Comparison of ENCODE assay signal across 23 cellular contexts in genomic region chr2:25833566-25833965, GRCh38. TPM values are rescaled to one million over a fixed set of nuclear protein-coding genes. Genes with fewer than 3 reads are reported as not detected.
DNase-seq lines count a peak whose midpoint lies in the region; ATAC-seq, FAIRE-seq and TF ChIP-seq lines count a peak whose summit lies in the region.
"Had no signal": no experiment of that assay in that cellular context is flagged by ENCODE, and none has a peak within 500 bp of the region (broad histone marks: within the 10 kb centered on the region; RNA-seq: fewer than 3 reads in every experiment).

No MANE protein-coding gene starts in this region.

- H3K4me3 ChIP-seq in HepG2 (replicated peaks in 1 of 3; ENCODE audit: insufficient read depth in 1 of 3, low read depth in 2 of 3, low read length in 3 of 3): no peak overlapping the region
- no peak overlapping the region for H3K4me3 ChIP-seq in right lobe of liver
- no peak overlapping the region for H3K4me3 ChIP-seq in small intestine (ENCODE audit: low read depth in 1 of 2, low read length in 2 of 2)
- H3K4me3 ChIP-seq: gastrocnemius medialis, GM23338, stomach, upper lobe of left lung had no signal

- TF ChIP-seq POLR2A in HepG2 (IDR thresholded peaks at IDR 0.05; ENCODE audit: insufficient read depth in 1 of 2, low read depth in 2 of 2, low read length in 2 of 2) (no peak), right lobe of liver (IDR thresholded peaks at IDR 0.05) (no peak), GM12891 (IDR thresholded peaks at IDR 0.05; ENCODE audit: low read depth, low read length) (no peak)

- TF ChIP-seq CTCF in HepG2 (CRISPR knock-in tag; IDR thresholded peaks at IDR 0.05) (no peak), right lobe of liver (IDR thresholded peaks at IDR 0.05) (no peak)

- peaks cover 8% of the 10 kb centered on the region for H4K20me1 ChIP-seq in HepG2 (ENCODE audit: insufficient read depth, low read length)

- peaks cover 39% of the 10 kb centered on the region for H3K4me1 ChIP-seq in HepG2 (ENCODE audit: insufficient read depth, low read length)
- H3K4me1 ChIP-seq in right lobe of liver: peaks cover 0 to 43% (median 6%) of the 10 kb centered on the region in 4 donors
- H3K4me1 ChIP-seq in small intestine (ENCODE audit: control insufficient read depth in 2 of 2, insufficient read depth in 1 of 2, low read depth in 1 of 2, low read length in 1 of 2): peaks cover 0 to 4% of the 10 kb centered on the region in 2 donors

- no peak for ATAC-seq in HepG2
- ATAC-seq in right lobe of liver: no peak
- ATAC-seq: gastrocnemius medialis, GM23338, left lobe of liver had no signal

- 98% methylated on average over 2 of the region's 2 CpGs for WGBS in HepG2 (ENCODE audit: low lambda C conversion rate)
- WGBS in right lobe of liver (ENCODE audit: insufficient coverage, low coverage, low lambda C conversion rate, missing lambda C conversion rate): 100% methylated on average over 2 of the region's 2 CpGs
- 98 to 100% (median 99%) methylated on average over 2 of the region's 2 CpGs for WGBS in small intestine, 3 donors

- FAIRE-seq in HepG2 (lab: Jason Lieb, UNC) (no peak), small intestine (lab: Jason Lieb, UNC) (no peak), GM12891 (lab: Jason Lieb, UNC) (no peak)

- peaks cover 6 to 19% of the 10 kb centered on the region in 2 experiments; a peak in 3 of 5 replicates for H3K36me3 ChIP-seq in HepG2 (replicated peaks in 1 of 2; ENCODE audit: control insufficient read depth in 1 of 2, insufficient read depth in 2 of 2, low read length in 2 of 2)
- H3K36me3 ChIP-seq in right lobe of liver: no peaks in the 10 kb centered on the region
- no peaks in the 10 kb centered on the region for H3K36me3 ChIP-seq in small intestine (ENCODE audit: control insufficient read depth in 2 of 2, insufficient read depth in 2 of 2, low read length in 2 of 2)
- H3K36me3 ChIP-seq: gastrocnemius medialis, neutrophil had no signal

- no peak overlapping the region for H3K9ac ChIP-seq in HepG2 (ENCODE audit: insufficient read depth, low read depth, low read length)

- no peaks in the 10 kb centered on the region for H3K9me3 ChIP-seq in HepG2 (ENCODE audit: low read length)
- H3K9me3 ChIP-seq in right lobe of liver: no peaks in the 10 kb centered on the region
- H3K9me3 ChIP-seq in small intestine (ENCODE audit: control insufficient read depth, low read depth): no peaks in the 10 kb centered on the region
- H3K9me3 ChIP-seq: gastrocnemius medialis, neutrophil had no signal

- POLR2A ChIA-PET in HepG2 (lab: Yijun Ruan, JAX): no interaction called here

- no peak for TF ChIP-seq RAD21 in HepG2 (CRISPR knock-in tag; IDR thresholded peaks at IDR 0.05)

- DNase-seq in HepG2 (ENCODE audit: low spot score): no peak
- no peak for DNase-seq in right lobe of liver
- peak; percentile 31 for DNase-seq in NCI-H226
- DNase-seq in amniotic epithelial cell (ENCODE audit: low read depth): peak; percentile 75
- peak; percentile 26 for DNase-seq in small intestine
- DNase-seq in GM12891 (ENCODE audit: insufficient read length, low spot score): no peak
- no peak for DNase-seq in NCI-H2107 treated with DMSO at 0.1 percent for 48 hours (lab: John Stamatoyannopoulos, UW; ENCODE audit: unreplicated experiment)
- no peak for DNase-seq in HPDE6-E6E7 (ENCODE audit: extremely low spot score)
- DNase-seq: activated naive CD4-positive, alpha-beta T cell treated with anti-CD3 and anti-CD28 coated beads, Interleukin-2, amount 10 ng/mL, durations not matched to agents 7 days and 5 days; cortex of kidney; DND-41; gastrocnemius medialis; MM.1S; NCI-H2029 treated with DMSO at 0.1 percent for 48 hours; NCI-H524 treated with DMSO at 0.1 percent for 48 hours; retina; SHP77 treated with DMSO at 0.1 percent for 48 hours; stomach; upper lobe of left lung had no signal

- H3K27me3 ChIP-seq in HepG2 (ENCODE audit: control insufficient read depth in 1 of 2, insufficient read depth in 2 of 2, low read length in 2 of 2): no peaks in the 10 kb centered on the region
- no peaks in the 10 kb centered on the region for H3K27me3 ChIP-seq in right lobe of liver
- no peaks in the 10 kb centered on the region for H3K27me3 ChIP-seq in small intestine (ENCODE audit: control insufficient read depth in 2 of 2, insufficient read depth in 2 of 2, low read length in 2 of 2)
- H3K27me3 ChIP-seq: gastrocnemius medialis, neutrophil, stomach, upper lobe of left lung had no signal

- intact Hi-C loops in HepG2 (cut with micrococcal nuclease; ENCODE audit: unreplicated experiment): no loop called here
- intact Hi-C loops in right lobe of liver (cut with DNase I): no loop called here

- no TSS peak for BruUV-seq in HepG2 (replicated peaks; lab: Mats Ljungman, UMichigan)

- in situ Hi-C loops in HepG2 (cut with HindIII; ENCODE audit: extremely low pct_ligation_motif_present, low pct_unique_long_range_greater_than_20kb): no loop called here

- peaks cover 33% of the 10 kb centered on the region for H3K79me2 ChIP-seq in HepG2 (ENCODE audit: insufficient read depth, low read length)

- H3K27ac ChIP-seq in HepG2 (ENCODE audit: extremely low read length, insufficient read depth, low read length): no peak overlapping the region
- no peak overlapping the region for H3K27ac ChIP-seq in right lobe of liver
- no peak overlapping the region for H3K27ac ChIP-seq in small intestine (ENCODE audit: low read depth in 1 of 2, low read length in 1 of 2)
- H3K27ac ChIP-seq: epithelial cell of prostate, gastrocnemius medialis, neutrophil, stomach, upper lobe of left lung had no signal

- no peak for TF ChIP-seq EP300 in HepG2 (IDR thresholded peaks at IDR 0.05; ENCODE audit: low read depth in 2 of 2, low read length in 2 of 2)
- no peak for TF ChIP-seq EP300 in HepG2 (CRISPR knock-in tag; IDR thresholded peaks at IDR 0.05; ENCODE audit: borderline replicate concordance)

- CTCF ChIA-PET in HepG2 (lab: Yijun Ruan, JAX; ENCODE audit: low intra/inter-chr PET ratio, low total read pairs): no interaction called here

- H3K4me2 ChIP-seq in HepG2 (ENCODE audit: low read depth, low read length): no peak overlapping the region
- H3K4me2 ChIP-seq: GM23338 had no signal

- no peak overlapping the region for H2AFZ ChIP-seq in HepG2 (ENCODE audit: low read length)
- H2AFZ ChIP-seq: GM23338 had no signal

TF ChIP-seq in HepG2, 621 proteins besides CTCF, POLR2A, EP300 and RAD21:
- TF ChIP-seq ZNF121 (CRISPR knock-in tag; IDR thresholded peaks at IDR 0.05) (peak; percentile 87), KMT2A (CRISPR knock-in tag; IDR thresholded peaks at IDR 0.05) (no peak)
TF ChIP-seq in HepG2: peak in this region for 1.

TF ChIP-seq in GM12891, 5 proteins besides CTCF, POLR2A, EP300 and RAD21:
- no peak for TF ChIP-seq POLR2AphosphoS5 (IDR thresholded peaks at IDR 0.05; ENCODE audit: low read depth, low read length)
- TF ChIP-seq PAX5 (IDR thresholded peaks at IDR 0.05; ENCODE audit: insufficient read depth, low read length, severe bottlenecking): no peak
- TF ChIP-seq TAF1 (IDR thresholded peaks at IDR 0.05; ENCODE audit: low read depth, low read length): no peak
- TF ChIP-seq SPI1 (IDR thresholded peaks at IDR 0.05; ENCODE audit: low read depth, low read length): no peak
- TF ChIP-seq POU2F2 (IDR thresholded peaks at IDR 0.05; ENCODE audit: low read depth, low read length): no peak

RNA-seq across cellular contexts. Expression of gene ASXL2, which starts 44.7 kb away (rescaled TPM):
- total RNA-seq in HepG2 (2016; rRNA removed; fragmentation: Illumina TruSeq; extraction: Trizol) (12.1 and 20.6 TPM in 2 replicates), right lobe of liver (10 to 100 TPM in 5 of 6 experiments, 1 to 10 TPM in 1; 9.1 to 13.4 (median 12.0) TPM)
- total RNA-seq in HepG2 (2016; cell fraction: cytosol; rRNA removed; fragmentation: Illumina TruSeq; extraction: Trizol; ENCODE audit: low read depth): 10.5 and 13.0 TPM in 2 replicates
- total RNA-seq in HepG2 (2016; cell fraction: insoluble cytoplasmic fraction; rRNA removed; fragmentation: Illumina TruSeq; extraction: Trizol): 11.7 and 17.6 TPM in 2 replicates
- 6.6 and 10.3 TPM in 2 replicates for total RNA-seq in HepG2 (2016; cell fraction: membrane; rRNA removed; fragmentation: Illumina TruSeq; extraction: Trizol)
- 17.4 and 19.6 TPM in 2 replicates for total RNA-seq in HepG2 (2016; cell fraction: nucleus; rRNA removed; fragmentation: Illumina TruSeq; extraction: Trizol)
- polyA plus RNA-seq in HepG2 (2011; rRNA removed) (15.3 and 19.2 TPM in 2 replicates), small intestine (1 to 10 TPM; 1.1 to 4.8 (median 1.6) TPM)
- 9.0 and 11.6 TPM in 2 replicates for polyA plus RNA-seq in HepG2 (2011; cell fraction: cytosol; rRNA removed)
- polyA plus RNA-seq in HepG2 (2011; cell fraction: nucleus; rRNA removed): 13.3 and 14.0 TPM in 2 replicates
- polyA plus RNA-seq in HepG2 (2012): 14.6 and 15.3 TPM in 2 replicates
- 0.40 and 0.42 TPM in 2 replicates for polyA plus RNA-seq in HepG2 (2016; cell fraction: cytosol; fragmentation: Illumina TruSeq; extraction: Trizol; ENCODE audit: low read depth)
- 12.3 and 15.6 TPM in 2 replicates for polyA plus RNA-seq in HepG2 (2016; cell fraction: insoluble cytoplasmic fraction; fragmentation: Illumina TruSeq; extraction: Trizol; ENCODE audit: low read depth)
- 1.3 and 1.6 TPM in 2 replicates for polyA plus RNA-seq in HepG2 (2016; cell fraction: membrane; fragmentation: Illumina TruSeq; extraction: Trizol; ENCODE audit: low read depth)
- 17.3 and 20.1 TPM in 2 replicates for polyA plus RNA-seq in HepG2 (2016; cell fraction: nucleus; fragmentation: Illumina TruSeq; extraction: Trizol; ENCODE audit: insufficient read depth, low read depth)
- polyA minus RNA-seq in HepG2 (2011; rRNA and poly(A)+ RNA removed; ENCODE audit: low replicate concordance): 21.4 and 25.2 TPM in 2 replicates
- 22.2 and 26.1 TPM in 2 replicates for polyA minus RNA-seq in HepG2 (2011; cell fraction: cytosol; rRNA and poly(A)+ RNA removed)
- 39.1 and 42.6 TPM in 2 replicates for polyA minus RNA-seq in HepG2 (2011; cell fraction: nucleus; rRNA and poly(A)+ RNA removed)
- 3.1 TPM for polyA plus RNA-seq in GM12891 (2012; ENCODE audit: low read depth, missing spikeins)

Comparison
In these comparisons a context has a peak if more than half of its experiments do, and no peak if none do; other contexts are left out.
1. DNase-seq: peak in NCI-H226 (single experiment), amniotic epithelial cell (single experiment) and small intestine (single experiment); none in HepG2 (single experiment), right lobe of liver (0 of 3), GM12891 (single experiment), NCI-H2107 treated with DMSO at 0.1 percent for 48 hours (single experiment) and HPDE6-E6E7 (single experiment).